ENCODE assay signal across 19 cellular contexts in the genomic region with DNA sequence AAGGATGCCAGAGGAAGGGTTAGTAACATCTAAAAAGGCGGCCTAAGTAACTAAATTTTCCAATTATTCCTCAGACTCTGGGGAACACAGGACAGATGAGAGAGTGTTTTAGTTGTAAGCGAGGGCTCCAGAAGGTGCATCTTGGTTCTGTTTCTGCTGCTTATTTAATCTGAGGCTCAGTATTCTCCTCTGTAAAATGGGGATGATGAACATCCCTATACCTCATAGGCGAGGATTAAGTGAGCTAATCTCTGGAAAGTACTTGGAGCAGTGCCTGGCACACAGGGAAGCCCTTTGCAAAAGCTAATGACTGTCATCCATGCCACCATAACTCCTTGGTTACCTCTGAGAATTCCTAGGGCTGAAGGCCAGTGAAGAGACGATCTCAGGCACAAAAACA. TPM values are rescaled to one million over a fixed set of nuclear protein-coding genes. Genes with fewer than 3 reads are reported as not detected.
A peak's percentile ranks its signal among the peaks of the same experiment; 100 is the strongest.
DNase-seq lines count a peak whose midpoint lies in the region; ATAC-seq, FAIRE-seq and TF ChIP-seq lines count a peak whose summit lies in the region.
"Had no signal": no experiment of that assay in that cellular context is flagged by ENCODE, and none has a peak within 500 bp of the region (broad histone marks: within the 10 kb centered on the region; RNA-seq: fewer than 3 reads in every experiment).

No MANE protein-coding gene starts in this region.

- no peak overlapping the region for H2AFZ ChIP-seq in astrocyte (ENCODE audit: low read depth, low read length)
- H2AFZ ChIP-seq in hepatocyte, result no peak overlapping the region

- ATAC-seq in A549 (no peak), WTC11 (no peak)
- ATAC-seq: T-cell had no signal

- H3K9me3 Mint-ChIP-seq in HFFc6 (no peaks in the 10 kb centered on the region), astrocyte (ENCODE audit: unreplicated experiment) (no peaks in the 10 kb centered on the region), WTC11 (no peaks in the 10 kb centered on the region)
- H3K9me3 Mint-ChIP-seq: T-cell had no signal

- TF ChIP-seq CTCF in A549 (IDR thresholded peaks at IDR 0.05) (no peak), HFFc6 (IDR thresholded peaks at IDR 0.05) (no peak), astrocyte (IDR thresholded peaks at IDR 0.05; ENCODE audit: insufficient read depth, low read depth, low read length) (no peak), hepatocyte (IDR thresholded peaks at IDR 0.05; ENCODE audit: poor library complexity) (no peak), WTC11 (IDR thresholded peaks at IDR 0.05) (no peak)

- H3K4me3 ChIP-seq in A549, result no peak overlapping the region
- H3K4me3 ChIP-seq in astrocyte (ENCODE audit: insufficient read depth, low read depth, low read length), result no peak overlapping the region
- no peak overlapping the region for H3K4me3 ChIP-seq in hepatocyte
- H3K4me3 ChIP-seq: BLaER1 treated with 17β-estradiol and CSF1 and Interleukin-3, amounts not matched to agents 10 nM and 100 nM had no signal

- H3K4me1 Mint-ChIP-seq in HFFc6 (ENCODE audit: low read depth) (peaks cover 78% of the 10 kb centered on the region), astrocyte (ENCODE audit: low read depth, unreplicated experiment) (peaks cover 53% of the 10 kb centered on the region), WTC11 (peaks cover 60% of the 10 kb centered on the region)

- H3K36me3 ChIP-seq in astrocyte (ENCODE audit: insufficient read depth, low read length) (peaks cover 1% of the 10 kb centered on the region), hepatocyte (replicated peaks; ENCODE audit: insufficient read depth, low read depth) (no peaks in the 10 kb centered on the region)

- CTCF ChIA-PET in A549 (lab: Yijun Ruan, JAX) (no interaction called here), WTC11 (lab: Charles Lee) (no interaction called here)

- H3K4me1 ChIP-seq in A549 (peaks cover 50% of the 10 kb centered on the region), astrocyte (ENCODE audit: insufficient read depth, low read length) (peaks cover 58% of the 10 kb centered on the region), hepatocyte (ENCODE audit: insufficient read depth) (peaks cover 21% of the 10 kb centered on the region)

- H3K27me3 Mint-ChIP-seq in HFFc6 (ENCODE audit: insufficient read depth), result peaks cover 7% of the 10 kb centered on the region
- H3K27me3 Mint-ChIP-seq in astrocyte (ENCODE audit: low read depth, unreplicated experiment), result no peaks in the 10 kb centered on the region
- no peaks in the 10 kb centered on the region for H3K27me3 Mint-ChIP-seq in WTC11 (ENCODE audit: low read depth)

- H3K9me3 ChIP-seq in A549, result no peaks in the 10 kb centered on the region
- H3K9me3 ChIP-seq in astrocyte (ENCODE audit: insufficient read depth, low read depth, low read length), result no peaks in the 10 kb centered on the region
- no peaks in the 10 kb centered on the region for H3K9me3 ChIP-seq in hepatocyte (ENCODE audit: low read depth)
- H3K9me3 ChIP-seq: BLaER1 treated with 17β-estradiol and CSF1 and Interleukin-3, amounts not matched to agents 10 nM and 100 nM had no signal

- no peaks in the 10 kb centered on the region for H3K27me3 ChIP-seq in astrocyte (ENCODE audit: insufficient read depth, low read length)
- no peaks in the 10 kb centered on the region for H3K27me3 ChIP-seq in hepatocyte
- H3K27me3 ChIP-seq: BLaER1 treated with 17β-estradiol and CSF1 and Interleukin-3, amounts not matched to agents 10 nM and 100 nM had no signal

- H3K36me3 Mint-ChIP-seq in HFFc6 (ENCODE audit: low read depth), result peaks cover 13% of the 10 kb centered on the region
- H3K36me3 Mint-ChIP-seq in astrocyte (ENCODE audit: low read depth, unreplicated experiment), result peaks cover 23% of the 10 kb centered on the region
- no peaks in the 10 kb centered on the region; the same call in 1 of the 2 replicates for H3K36me3 Mint-ChIP-seq in WTC11
- H3K36me3 Mint-ChIP-seq: T-cell had no signal

- H3K79me2 ChIP-seq in astrocyte (ENCODE audit: insufficient read depth, low read length), result peaks cover 97% of the 10 kb centered on the region
- H3K79me2 ChIP-seq in hepatocyte, result peaks cover 85% of the 10 kb centered on the region

- DNase-seq in A549 (ENCODE audit: low read depth in 1 of 2, low spot score in 1 of 2), result no peak
- DNase-seq in HFFc6, result no peak
- DNase-seq in astrocyte (ENCODE audit: low read depth), result no peak
- DNase-seq in hepatocyte (ENCODE audit: low spot score), result no peak
- no peak for DNase-seq in SIG-M5 (lab: John Stamatoyannopoulos, UW)
- no peak for DNase-seq in NCI-H2227 treated with DMSO at 0.1 percent for 48 hours (lab: John Stamatoyannopoulos, UW)
- DNase-seq in WTC11 (ENCODE audit: low spot score), result no peak
- no peak for DNase-seq in occipital lobe (lab: John Stamatoyannopoulos, UW)
- DNase-seq: H7, NCI-H1417 treated with DMSO at 0.1 percent for 48 hours, NCI-H187 treated with DMSO at 0.1 percent for 48 hours, NCI-H345, NCI-H524 treated with DMSO at 0.1 percent for 48 hours, T-cell had no signal

- H3K9ac ChIP-seq in astrocyte (ENCODE audit: low read length), result no peak overlapping the region
- H3K9ac ChIP-seq: KMS-11 had no signal

- H3K27ac Mint-ChIP-seq in HFFc6, result peak overlapping the region; percentile 97
- H3K27ac Mint-ChIP-seq in astrocyte (ENCODE audit: unreplicated experiment), result peak overlapping the region; percentile 47
- no peak overlapping the region for H3K27ac Mint-ChIP-seq in WTC11
- H3K27ac Mint-ChIP-seq: T-cell had no signal

- no peak for TF ChIP-seq EP300 in A549 (IDR thresholded peaks at IDR 0.05)

- TF ChIP-seq POLR2A in A549 (IDR thresholded peaks at IDR 0.05; ENCODE audit: low read length), result no peak

- FAIRE-seq in A549 (lab: Jason Lieb, UNC), result no peak
- FAIRE-seq in astrocyte (lab: Jason Lieb, UNC), result no peak
- FAIRE-seq: D721Med, GM12892, GM18507 had no signal

- peaks cover 30% of the 10 kb centered on the region for H4K20me1 ChIP-seq in astrocyte (ENCODE audit: insufficient read depth, low read length)
- H4K20me1 ChIP-seq in hepatocyte (ENCODE audit: insufficient read depth, poor library complexity, severe bottlenecking), result peaks cover 3% of the 10 kb centered on the region

- no peak overlapping the region for H3K4me3 Mint-ChIP-seq in HFFc6
- H3K4me3 Mint-ChIP-seq in astrocyte (ENCODE audit: unreplicated experiment), result no peak overlapping the region
- H3K4me3 Mint-ChIP-seq in WTC11, result no peak overlapping the region
- H3K4me3 Mint-ChIP-seq: T-cell had no signal

- H3K4me2 ChIP-seq in A549, result no peak overlapping the region; the same call in 2 of the 3 replicates
- no peak overlapping the region for H3K4me2 ChIP-seq in astrocyte (ENCODE audit: low read length)
- H3K4me2 ChIP-seq in hepatocyte, result no peak overlapping the region
- H3K4me2 ChIP-seq: KMS-11 had no signal

- 62% methylated on average over 4 of the region's 4 CpGs for WGBS in A549 (ENCODE audit: missing lambda C conversion rate)
- 84% methylated on average over 4 of the region's 4 CpGs for WGBS in hepatocyte (ENCODE audit: low lambda C conversion rate, missing lambda C conversion rate)

- POLR2A ChIA-PET in A549 (lab: Yijun Ruan, JAX), result no interaction called here
- POLR2A ChIA-PET in WTC11 (lab: Charles Lee), result no interaction called here

- no peaks in the 10 kb centered on the region for H3K9me2 ChIP-seq in hepatocyte (replicated peaks; ENCODE audit: insufficient read depth)

- peak overlapping the region in 1 of 2 experiments; percentile 88; a peak in 4 of 6 replicates for H3K27ac ChIP-seq in A549
- H3K27ac ChIP-seq in astrocyte (ENCODE audit: low read depth, low read length), result peak overlapping the region; percentile 95
- peak overlapping the region; percentile 95 for H3K27ac ChIP-seq in hepatocyte
- H3K27ac ChIP-seq: KMS-11 had no signal

- no peak for TF ChIP-seq RAD21 in A549 (conservative IDR thresholded peaks at IDR 0.05 in 1 of 2, IDR thresholded peaks at IDR 0.05 in 1 of 2)

TF ChIP-seq in A549, 52 proteins besides CTCF, POLR2A, EP300 and RAD21:
- TF ChIP-seq KDM1A (IDR thresholded peaks at IDR 0.05; ENCODE audit: low read depth), result 0 out of 2 replicates have a peak, but pooled peaks have one; percentile 33
- no peak for TF ChIP-seq GATA3 (IDR thresholded peaks at IDR 0.05; ENCODE audit: borderline replicate concordance)
TF ChIP-seq in A549: peak in this region for 1.

TF ChIP-seq in WTC11, 78 proteins besides CTCF, POLR2A, EP300 and RAD21 (continues in another document):
- no peak for TF ChIP-seq CREM (CRISPR knock-in tag; IDR thresholded peaks at IDR 0.05)
- TF ChIP-seq, protein P1, sequence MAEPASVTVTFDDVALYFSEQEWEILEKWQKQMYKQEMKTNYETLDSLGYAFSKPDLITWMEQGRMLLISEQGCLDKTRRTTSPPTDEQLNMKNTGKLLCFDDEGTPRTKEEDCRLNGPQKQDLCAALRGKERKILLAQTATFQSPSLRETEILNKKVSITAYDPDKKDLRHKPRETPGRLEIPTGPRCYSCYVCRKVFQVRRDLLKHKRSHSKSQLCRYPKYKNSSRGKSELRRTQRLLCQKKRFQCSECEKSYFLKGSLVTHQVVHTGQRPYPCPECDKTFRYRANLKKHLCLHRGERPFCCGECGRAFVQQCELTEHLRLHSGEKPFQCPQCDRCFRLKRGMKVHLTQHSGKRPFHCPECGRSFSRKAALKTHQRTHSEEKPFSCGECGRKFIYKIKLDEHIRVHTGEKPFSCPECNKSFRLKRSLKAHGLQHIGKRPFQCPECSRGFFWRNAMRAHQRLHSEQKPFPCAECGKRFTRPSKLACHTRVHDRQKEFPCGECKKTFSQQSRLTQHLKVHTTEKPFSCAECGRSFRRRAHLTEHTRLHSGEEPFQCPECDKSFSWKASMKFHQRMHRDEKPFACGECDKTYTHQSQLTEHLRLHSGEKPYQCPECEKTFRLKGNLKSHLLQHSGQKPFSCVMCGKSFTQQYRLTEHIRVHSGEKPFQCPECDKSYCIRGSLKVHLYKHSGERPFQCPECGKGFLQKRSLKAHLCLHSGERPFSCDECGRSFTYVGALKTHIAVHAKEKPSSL (CRISPR knock-in tag; conservative IDR thresholded peaks at IDR 0.05), result no peak
- TF ChIP-seq ZNF138 (CRISPR knock-in tag; conservative IDR thresholded peaks at IDR 0.05), result no peak
- no peak for TF ChIP-seq GTF2I (CRISPR knock-in tag; conservative IDR thresholded peaks at IDR 0.05)

RNA-seq across cellular contexts. Expression of a gene that starts 59.0 kb away (rescaled TPM):
- polyA plus RNA-seq in A549 (2011; rRNA removed) (15.4 and 16.4 TPM in 2 replicates), A549 (2017; fragmentation: RNase III; extraction: RNeasy Plus Mini Kit Qiagen cat#74134 plus additional on column Dnase treatment) (21.6 to 22.4 TPM (median 22.0 TPM) in 3 replicates), hepatocyte (36.1 and 48.3 TPM in 2 replicates)
- 20.9 and 25.8 TPM in 2 replicates for polyA plus RNA-seq in A549 (2012; cell fraction: cytosol; rRNA removed)
- polyA plus RNA-seq in A549 (2012; cell fraction: nucleus; rRNA removed), result 18.9 and 20.7 TPM in 2 replicates
- 23.8 and 23.9 TPM in 2 replicates for polyA minus RNA-seq in A549 (2011; rRNA and poly(A)+ RNA removed)
- 10 to 100 TPM; 26.8 to 29.8 (median 28.6) TPM for total RNA-seq in HFFc6 (2021; fragmentation: NEBNext Ultra II Directional; extraction: Animal tissue kit (Norgen Biotek cat#: 25700))
- total RNA-seq in astrocyte (53.4 and 54.5 TPM in 2 replicates), hepatocyte (15.5 and 20.8 TPM in 2 replicates), WTC11 (2021) (9.5 to 12.2 TPM (median 10.6 TPM) in 3 replicates), occipital lobe (14.2 TPM)
